8 cellular contexts compared by ENCODE assay signal in genomic region chr21:22795091-22795490, GRCh38.
"Had no signal": no experiment of that assay in that cellular context is flagged by ENCODE, and none has a peak within 500 bp of the region (broad histone marks: within the 10 kb centered on the region; RNA-seq: fewer than 3 reads in every experiment).

No MANE protein-coding gene starts in this region.

- DNase-seq: GM23248, GOT3, H9, HCEC 1CT, KBM-7 had no signal

- H3K27ac ChIP-seq: GM23248, KMS-11 had no signal

- H3K4me2 ChIP-seq: KMS-11 had no signal

- H3K9ac ChIP-seq: GM23248, KMS-11 had no signal

- FAIRE-seq: H54, HTR-8/SVneo had no signal

- H3K4me3 ChIP-seq: GM23248 had no signal

- H2AFZ ChIP-seq: GM23248 had no signal
